ENCODE assay signal across 17 cellular contexts in genomic region chr14:96727980-96728717, GRCh38.
DNase-seq lines count a peak whose midpoint lies in the region; ATAC-seq, FAIRE-seq and TF ChIP-seq lines count a peak whose summit lies in the region.
"Had no signal": no experiment of that assay in that cellular context is flagged by ENCODE, and none has a peak within 500 bp of the region (broad histone marks: within the 10 kb centered on the region; RNA-seq: fewer than 3 reads in every experiment).

No MANE protein-coding gene starts in this region.

- DNase-seq in Karpas-422 (no peak), K562 (ENCODE audit: extremely low read depth in 1 of 4, low spot score in 3 of 4) (no peak), sigmoid colon (peak; percentile 22), ureter (ENCODE audit: low spot score) (no peak)
- DNase-seq: BE2C; Caco-2; CD8-positive, alpha-beta memory T cell; DND-41; GF-D8; KBM-7 had no signal

- no peaks in the 10 kb centered on the region for H4K20me1 ChIP-seq in BLaER1 treated with 17β-estradiol and CSF1 and Interleukin-3, amounts not matched to agents 10 nM and 100 nM
- no peaks in the 10 kb centered on the region for H4K20me1 ChIP-seq in Karpas-422 (ENCODE audit: insufficient read depth, low read depth, low read length)
- no peaks in the 10 kb centered on the region; the same call in 1 of the 2 replicates for H4K20me1 ChIP-seq in K562 (replicated peaks; ENCODE audit: control insufficient read depth, insufficient read depth, low read length)

- H3K27ac ChIP-seq in BLaER1 treated with 17β-estradiol and CSF1 and Interleukin-3, amounts not matched to agents 10 nM and 100 nM = peak overlapping the region in 7 of 11 experiments; percentile 3 to 61 (median 50); a peak in 12 of 22 replicates
- no peak overlapping the region for H3K27ac ChIP-seq in Karpas-422 (ENCODE audit: low read length)
- no peak overlapping the region for H3K27ac ChIP-seq in K562 (ENCODE audit: extremely low read depth, low read depth, low read length)
- H3K27ac ChIP-seq in sigmoid colon = no peak overlapping the region
- H3K27ac ChIP-seq: A549, HL-60 had no signal

- no peaks in the 10 kb centered on the region for H3K9me1 ChIP-seq in K562 (ENCODE audit: control insufficient read depth, insufficient read depth, low read length)

- no peaks in the 10 kb centered on the region for H3K9me2 ChIP-seq in Karpas-422 (replicated peaks; ENCODE audit: insufficient read depth, low read length)

- H3K4me2 ChIP-seq in BLaER1 treated with 17β-estradiol and CSF1 and Interleukin-3, amounts not matched to agents 10 nM and 100 nM = peak overlapping the region; percentile 14 to 75 (median 66); a peak in 18 of 22 replicates
- H3K4me2 ChIP-seq in Karpas-422 (ENCODE audit: low read depth, low read length, poor library complexity, severe bottlenecking) (peak overlapping the region; percentile 10), K562 (ENCODE audit: insufficient read depth, low read length) (no peak overlapping the region)
- H3K4me2 ChIP-seq: A549 had no signal

- TF ChIP-seq POLR2A in K562 (conservative IDR thresholded peaks at IDR 0.05) (no peak), sigmoid colon (IDR thresholded peaks at IDR 0.05) (no peak)

- TF ChIP-seq CTCF in K562 (IDR thresholded peaks at IDR 0.05 in 2 of 3, conservative IDR thresholded peaks at IDR 0.05 in 1 of 3; ENCODE audit: insufficient read depth in 2 of 3, low read depth in 1 of 3, low read length in 3 of 3) (no peak), sigmoid colon (IDR thresholded peaks at IDR 0.05) (no peak)

- TF ChIP-seq RAD21 in K562 (CRISPR knock-in tag; conservative IDR thresholded peaks at IDR 0.05 in 1 of 2, IDR thresholded peaks at IDR 0.05 in 1 of 2) = no peak

- no peaks in the 10 kb centered on the region for H3K36me3 ChIP-seq in BLaER1 treated with 17β-estradiol and CSF1 and Interleukin-3, amounts not matched to agents 10 nM and 100 nM
- H3K36me3 ChIP-seq in Karpas-422 (ENCODE audit: insufficient read depth, low read length) (no peaks in the 10 kb centered on the region), K562 (ENCODE audit: control insufficient read depth, insufficient read depth, low read length) (no peaks in the 10 kb centered on the region), sigmoid colon (no peaks in the 10 kb centered on the region)
- H3K36me3 ChIP-seq: BE2C had no signal

- POLR2A ChIA-PET in K562 (lab: Yijun Ruan, JAX) = interaction anchor here (0.6 kb wide), 1 partner anchor 789 kb away, joined by 3 read pairs; no protein-coding TSS in a partner anchor

- intact Hi-C loops in K562 (cut with micrococcal nuclease) (no loop called here), sigmoid colon (cut with DNase I) (no loop called here)

- H3K27me3 ChIP-seq in BLaER1 treated with 17β-estradiol and CSF1 and Interleukin-3, amounts not matched to agents 10 nM and 100 nM = no peaks in the 10 kb centered on the region
- H3K27me3 ChIP-seq in Karpas-422 (ENCODE audit: low read length) (no peaks in the 10 kb centered on the region), K562 (ENCODE audit: control insufficient read depth in 2 of 2, insufficient read depth in 2 of 2, low read length in 2 of 2) (peaks cover 59 to 67% of the 10 kb centered on the region in 2 experiments), sigmoid colon (peaks cover 0 to 9% (median under 1%) of the 10 kb centered on the region in 3 donors)

- CTCF ChIA-PET in K562 (lab: Yijun Ruan, JAX; ENCODE audit: low intra/inter-chr PET ratio) = no interaction called here

- peak overlapping the region in 1 of 11 experiments; percentile 35; a peak in 1 of 22 replicates for H3K9ac ChIP-seq in BLaER1 treated with 17β-estradiol and CSF1 and Interleukin-3, amounts not matched to agents 10 nM and 100 nM
- H3K9ac ChIP-seq in Karpas-422 (ENCODE audit: low read length) (no peak overlapping the region), K562 (ENCODE audit: insufficient read depth in 1 of 2, low read depth in 2 of 2, low read length in 2 of 2) (no peak overlapping the region; a peak in 1 of 4 replicates)

- in situ Hi-C loops in K562 (cut with MboI) = no loop called here

- BruUV-seq in K562 (replicated peaks; lab: Mats Ljungman, UMichigan) = no TSS peak

- H3K79me2 ChIP-seq in Karpas-422 (ENCODE audit: low read length) = no peaks in the 10 kb centered on the region
- no peaks in the 10 kb centered on the region for H3K79me2 ChIP-seq in K562 (ENCODE audit: control insufficient read depth, insufficient read depth, low read length)

- WGBS in K562 (ENCODE audit: insufficient coverage, low coverage, missing lambda C conversion rate) = 1% methylated on average over 11 of the region's 11 CpGs
- 65 to 78% methylated on average over 11 of the region's 11 CpGs for WGBS in sigmoid colon, 2 donors

- H3K4me3 ChIP-seq in BLaER1 treated with 17β-estradiol and CSF1 and Interleukin-3, amounts not matched to agents 10 nM and 100 nM = no peak overlapping the region
- H3K4me3 ChIP-seq in Karpas-422 (ENCODE audit: low read length) = no peak overlapping the region
- no peak overlapping the region for H3K4me3 ChIP-seq in K562
- H3K4me3 ChIP-seq in sigmoid colon = no peak overlapping the region
- H3K4me3 ChIP-seq: A549 had no signal

- H2AFZ ChIP-seq in Karpas-422 (ENCODE audit: low read length) (no peak overlapping the region), K562 (ENCODE audit: low read depth, low read length) (no peak overlapping the region)

- ATAC-seq in K562 (peak; percentile 28; the same call in 2 of the 3 replicates), GM21515 (IDR thresholded peaks at IDR 0.05; ENCODE audit: unreplicated experiment) (no peak), GM21717 (IDR thresholded peaks at IDR 0.05; ENCODE audit: unreplicated experiment) (no peak)
- ATAC-seq: HCT116 had no signal

- TF ChIP-seq EP300 in K562 (IDR thresholded peaks at IDR 0.05; ENCODE audit: low read length) (no peak), sigmoid colon (IDR thresholded peaks at IDR 0.05) (no peak)

- H3K9me3 ChIP-seq in BLaER1 treated with 17β-estradiol and CSF1 and Interleukin-3, amounts not matched to agents 10 nM and 100 nM (replicated peaks in 1 of 11) = 0 out of 22 replicates have a peak, but pooled peaks cover 0 to 9% (median 0%) of the 10 kb centered on the region in 11 experiments
- H3K9me3 ChIP-seq in Karpas-422 (ENCODE audit: low read length) (no peaks in the 10 kb centered on the region), K562 (replicated peaks; ENCODE audit: control insufficient read depth, insufficient read depth, low read depth, low read length) (no peaks in the 10 kb centered on the region), sigmoid colon (peaks cover 0 to 5% (median 0%) of the 10 kb centered on the region in 4 donors)
- H3K9me3 ChIP-seq: BE2C, Caco-2 had no signal

- no peak for FAIRE-seq in K562 (lab: Jason Lieb, UNC)
- FAIRE-seq: A549, H54 had no signal

- peaks cover 11 to 36% (median 20%) of the 10 kb centered on the region in 10 experiments for H3K4me1 ChIP-seq in BLaER1 treated with 17β-estradiol and CSF1 and Interleukin-3, amounts not matched to agents 10 nM and 100 nM
- H3K4me1 ChIP-seq in Karpas-422 (ENCODE audit: low read length) = peaks cover 10% of the 10 kb centered on the region
- no peaks in the 10 kb centered on the region for H3K4me1 ChIP-seq in K562 (replicated peaks in 1 of 2; ENCODE audit: control insufficient read depth in 2 of 2, insufficient read depth in 2 of 2, low read length in 2 of 2)
- no peaks in the 10 kb centered on the region for H3K4me1 ChIP-seq in sigmoid colon
- H3K4me1 ChIP-seq: A549, BE2C, Caco-2 had no signal

TF ChIP-seq in K562, 482 proteins besides CTCF, POLR2A, EP300 and RAD21 (continues in another document):
- TF ChIP-seq E2F3 (CRISPR knock-in tag; IDR thresholded peaks at IDR 0.05) (no peak), ZEB2 (IDR thresholded peaks at IDR 0.05) (no peak), HNRNPLL (IDR thresholded peaks at IDR 0.05; ENCODE audit: low read depth, low read length, poor library complexity, severe bottlenecking) (no peak), POLR2G (IDR thresholded peaks at IDR 0.05; ENCODE audit: low read depth, low read length) (no peak), ZNF655 (CRISPR knock-in tag; IDR thresholded peaks at IDR 0.05) (no peak), ZNF239 (CRISPR knock-in tag; IDR thresholded peaks at IDR 0.05) (no peak), CEBPB (tag; IDR thresholded peaks at IDR 0.05) (no peak), ZNF253 (CRISPR knock-in tag; conservative IDR thresholded peaks at IDR 0.05) (no peak), ZNF143 (CRISPR knock-in tag; IDR thresholded peaks at IDR 0.05) (no peak), GABPB1 (CRISPR knock-in tag; IDR thresholded peaks at IDR 0.05) (no peak), ZKSCAN8 (CRISPR knock-in tag; IDR thresholded peaks at IDR 0.05) (no peak), TFAP4 (CRISPR knock-in tag; IDR thresholded peaks at IDR 0.05; ENCODE audit: borderline replicate concordance) (no peak), U2AF1 (optimal IDR thresholded peaks at IDR 0.05; ENCODE audit: low read depth, low read length) (no peak), ATF2 (CRISPR knock-in tag; IDR thresholded peaks at IDR 0.05) (no peak)

Comparison
In these comparisons a context has a peak if more than half of its experiments do, and no peak if none do; other contexts are left out.
1. H3K27ac ChIP-seq: peak in BLaER1 treated with 17β-estradiol and CSF1 and Interleukin-3, amounts not matched to agents 10 nM and 100 nM (7 of 11); none in Karpas-422 (single experiment), K562 (single experiment) and sigmoid colon (0 of 4).